ENCODE assay signal across 34 cellular contexts in genomic region chr9:28662675-28663074, GRCh38.
DNase-seq lines count a peak whose midpoint lies in the region; ATAC-seq, FAIRE-seq and TF ChIP-seq lines count a peak whose summit lies in the region.
"Had no signal": no experiment of that assay in that cellular context is flagged by ENCODE, and none has a peak within 500 bp of the region (broad histone marks: within the 10 kb centered on the region; RNA-seq: fewer than 3 reads in every experiment).

No MANE protein-coding gene starts in this region.

- H3F3A ChIP-seq in neural cell (ENCODE audit: insufficient read depth, low read length, poor library complexity, severe bottlenecking) (peaks cover 9% of the 10 kb centered on the region), smooth muscle cell (ENCODE audit: low read depth) (peaks cover 14% of the 10 kb centered on the region), MM.1S (ENCODE audit: insufficient read depth, low read length) (no peaks in the 10 kb centered on the region)

- TF ChIP-seq CTCF in HepG2 (CRISPR knock-in tag; IDR thresholded peaks at IDR 0.05): no peak
- no peak for TF ChIP-seq CTCF in right lobe of liver (IDR thresholded peaks at IDR 0.05)
- no peak for TF ChIP-seq CTCF in A549 (IDR thresholded peaks at IDR 0.05)
- TF ChIP-seq CTCF in neural cell (IDR thresholded peaks at IDR 0.05; ENCODE audit: poor library complexity, severe bottlenecking): no peak
- no peak for TF ChIP-seq CTCF in smooth muscle cell (IDR thresholded peaks at IDR 0.05; ENCODE audit: borderline replicate concordance, insufficient read depth, poor library complexity, severe bottlenecking)
- TF ChIP-seq CTCF in MM.1S (IDR thresholded peaks at IDR 0.05; ENCODE audit: low read length): no peak
- no peak for TF ChIP-seq CTCF in left lung (IDR thresholded peaks at IDR 0.05)

- H3K9ac ChIP-seq in HepG2 (ENCODE audit: insufficient read depth, low read depth, low read length) (no peak overlapping the region), neural cell (ENCODE audit: low read length) (no peak overlapping the region), smooth muscle cell (ENCODE audit: low read depth) (no peak overlapping the region), MM.1S (ENCODE audit: low read length) (no peak overlapping the region)
- H3K9ac ChIP-seq: BLaER1; BLaER1 treated with 17β-estradiol and CSF1 and Interleukin-3, amounts not matched to agents 10 nM and 100 nM had no signal

- in situ Hi-C loops in HepG2 (cut with HindIII; ENCODE audit: extremely low pct_ligation_motif_present, low pct_unique_long_range_greater_than_20kb): no loop called here

- no peak overlapping the region for H3K4me3 ChIP-seq in HepG2 (replicated peaks in 1 of 3; ENCODE audit: insufficient read depth in 1 of 3, low read depth in 2 of 3, low read length in 3 of 3)
- no peak overlapping the region for H3K4me3 ChIP-seq in right lobe of liver
- H3K4me3 ChIP-seq in A549: no peak overlapping the region
- no peak overlapping the region for H3K4me3 ChIP-seq in neural cell (ENCODE audit: low read length)
- H3K4me3 ChIP-seq in smooth muscle cell: no peak overlapping the region
- no peak overlapping the region for H3K4me3 ChIP-seq in MM.1S (ENCODE audit: low read length)
- no peak overlapping the region for H3K4me3 ChIP-seq in left lung
- H3K4me3 ChIP-seq: BLaER1; BLaER1 treated with 17β-estradiol and CSF1 and Interleukin-3, amounts not matched to agents 10 nM and 100 nM had no signal

- no peak overlapping the region for H2AFZ ChIP-seq in HepG2 (ENCODE audit: low read length)
- no peak overlapping the region for H2AFZ ChIP-seq in neural cell (ENCODE audit: low read depth, low read length)
- no peak overlapping the region for H2AFZ ChIP-seq in smooth muscle cell (ENCODE audit: low read depth)
- no peak overlapping the region for H2AFZ ChIP-seq in MM.1S (ENCODE audit: low read length)

- H4K20me1 ChIP-seq in HepG2 (ENCODE audit: insufficient read depth, low read length) (no peaks in the 10 kb centered on the region), neural cell (ENCODE audit: insufficient read depth) (no peaks in the 10 kb centered on the region), smooth muscle cell (ENCODE audit: low read depth) (no peaks in the 10 kb centered on the region), MM.1S (ENCODE audit: insufficient read depth, low read length) (no peaks in the 10 kb centered on the region)
- H4K20me1 ChIP-seq: BLaER1; BLaER1 treated with 17β-estradiol and CSF1 and Interleukin-3, amounts not matched to agents 10 nM and 100 nM had no signal

- WGBS in HepG2 (ENCODE audit: low lambda C conversion rate): 0% methylated on average over 2 of the region's 2 CpGs
- WGBS in right lobe of liver (ENCODE audit: insufficient coverage, low coverage, low lambda C conversion rate, missing lambda C conversion rate): 66% methylated on average over 2 of the region's 2 CpGs
- 63% methylated on average over 2 of the region's 2 CpGs for WGBS in A549 (ENCODE audit: missing lambda C conversion rate)
- WGBS in smooth muscle cell (ENCODE audit: low lambda C conversion rate): 99% methylated on average over 2 of the region's 2 CpGs

- no peak overlapping the region for H3K27ac ChIP-seq in HepG2 (ENCODE audit: extremely low read length, insufficient read depth, low read length)
- no peak overlapping the region for H3K27ac ChIP-seq in right lobe of liver
- H3K27ac ChIP-seq in A549: no peak overlapping the region
- peak overlapping the region; percentile 53 for H3K27ac ChIP-seq in neural cell (ENCODE audit: low read length)
- peak overlapping the region; percentile 40 for H3K27ac ChIP-seq in smooth muscle cell (ENCODE audit: low read depth)
- no peak overlapping the region for H3K27ac ChIP-seq in MM.1S (ENCODE audit: low read length)
- H3K27ac ChIP-seq in left lung: no peak overlapping the region
- H3K27ac ChIP-seq: 22Rv1; BLaER1; BLaER1 treated with 17β-estradiol and CSF1 and Interleukin-3, amounts not matched to agents 10 nM and 100 nM; C4-2B had no signal

- intact Hi-C loops in HepG2 (cut with micrococcal nuclease; ENCODE audit: unreplicated experiment) (no loop called here), right lobe of liver (cut with DNase I) (no loop called here), left lung (cut with DNase I) (no loop called here), posterior vena cava (cut with DNase I) (no loop called here)

- DNase-seq in HepG2 (ENCODE audit: low spot score): no peak
- DNase-seq in right lobe of liver: no peak
- DNase-seq in A549 (ENCODE audit: low read depth in 1 of 2, low spot score in 1 of 2): no peak
- DNase-seq in smooth muscle cell (lab: John Stamatoyannopoulos, UW; ENCODE audit: unreplicated experiment): no peak
- DNase-seq in MM.1S: no peak
- DNase-seq in left lung: no peak
- no peak for DNase-seq in posterior vena cava (ENCODE audit: low spot score)
- DNase-seq: 8988T; ACHN; AML-193; BE2C; C1 segment of cervical spinal cord; Caco-2; Calu3; CD4-positive, alpha-beta memory T cell; CD4-positive, alpha-beta T cell; CD4-positive, CD25-positive, alpha-beta regulatory T cell; CD8-positive, alpha-beta memory T cell; CD8-positive, alpha-beta T cell; COR-L47; DMS 273 treated with DMSO at 0.1 percent for 48 hours; DMS153; DMS53; DMS79; DMS79 treated with DMSO at 0.1 percent for 48 hours; DND-41; EL had no signal

- FAIRE-seq in HepG2 (lab: Jason Lieb, UNC) (no peak), A549 (lab: Jason Lieb, UNC) (no peak)
- FAIRE-seq: A204.1, D721Med had no signal

- H3K27me3 ChIP-seq in HepG2 (ENCODE audit: control insufficient read depth in 1 of 2, insufficient read depth in 2 of 2, low read length in 2 of 2) (no peaks in the 10 kb centered on the region), right lobe of liver (no peaks in the 10 kb centered on the region), neural cell (ENCODE audit: insufficient read depth, low read depth, low read length) (no peaks in the 10 kb centered on the region), smooth muscle cell (ENCODE audit: low read depth) (no peaks in the 10 kb centered on the region), MM.1S (replicated peaks; ENCODE audit: insufficient read depth, low read length) (no peaks in the 10 kb centered on the region), left lung (no peaks in the 10 kb centered on the region)
- H3K27me3 ChIP-seq: BE2C; BLaER1; BLaER1 treated with 17β-estradiol and CSF1 and Interleukin-3, amounts not matched to agents 10 nM and 100 nM had no signal

- CTCF ChIA-PET in HepG2 (lab: Yijun Ruan, JAX; ENCODE audit: low intra/inter-chr PET ratio, low total read pairs): no interaction called here
- CTCF ChIA-PET in A549 (lab: Yijun Ruan, JAX): no interaction called here

- TF ChIP-seq RAD21 in HepG2 (CRISPR knock-in tag; IDR thresholded peaks at IDR 0.05) (no peak), A549 (conservative IDR thresholded peaks at IDR 0.05 in 1 of 2, IDR thresholded peaks at IDR 0.05 in 1 of 2) (no peak), neural cell (conservative IDR thresholded peaks at IDR 0.05) (no peak)

- BruUV-seq in HepG2 (replicated peaks; lab: Mats Ljungman, UMichigan): no TSS peak

- POLR2A ChIA-PET in HepG2 (lab: Yijun Ruan, JAX) (no interaction called here), A549 (lab: Yijun Ruan, JAX) (no interaction called here)

- TF ChIP-seq EP300 in HepG2 (IDR thresholded peaks at IDR 0.05; ENCODE audit: low read depth in 2 of 2, low read length in 2 of 2) (no peak), HepG2 (CRISPR knock-in tag; IDR thresholded peaks at IDR 0.05; ENCODE audit: borderline replicate concordance) (no peak), A549 (IDR thresholded peaks at IDR 0.05) (no peak), neural cell (conservative IDR thresholded peaks at IDR 0.05; ENCODE audit: poor library complexity, severe bottlenecking) (no peak)

- TF ChIP-seq POLR2A in HepG2 (IDR thresholded peaks at IDR 0.05; ENCODE audit: insufficient read depth in 1 of 2, low read depth in 2 of 2, low read length in 2 of 2): no peak
- no peak for TF ChIP-seq POLR2A in right lobe of liver (IDR thresholded peaks at IDR 0.05)
- no peak for TF ChIP-seq POLR2A in A549 (IDR thresholded peaks at IDR 0.05; ENCODE audit: low read length)

- no peaks in the 10 kb centered on the region for H3K9me3 ChIP-seq in HepG2 (ENCODE audit: low read length)
- no peaks in the 10 kb centered on the region for H3K9me3 ChIP-seq in right lobe of liver
- H3K9me3 ChIP-seq in A549: no peaks in the 10 kb centered on the region
- H3K9me3 ChIP-seq in neural cell (ENCODE audit: low read length): no peaks in the 10 kb centered on the region
- no peaks in the 10 kb centered on the region for H3K9me3 ChIP-seq in smooth muscle cell (replicated peaks; ENCODE audit: low read depth)
- no peaks in the 10 kb centered on the region for H3K9me3 ChIP-seq in MM.1S (replicated peaks; ENCODE audit: insufficient read depth, low read length)
- no peaks in the 10 kb centered on the region for H3K9me3 ChIP-seq in left lung
- H3K9me3 ChIP-seq: BE2C; BLaER1; BLaER1 treated with 17β-estradiol and CSF1 and Interleukin-3, amounts not matched to agents 10 nM and 100 nM; Caco-2 had no signal

- no peak overlapping the region for H3K4me2 ChIP-seq in HepG2 (ENCODE audit: low read depth, low read length)
- no peak overlapping the region for H3K4me2 ChIP-seq in A549
- no peak overlapping the region for H3K4me2 ChIP-seq in neural cell (ENCODE audit: low read length)
- no peak overlapping the region for H3K4me2 ChIP-seq in smooth muscle cell
- no peak overlapping the region for H3K4me2 ChIP-seq in MM.1S (ENCODE audit: low read depth, low read length)
- H3K4me2 ChIP-seq: BLaER1; BLaER1 treated with 17β-estradiol and CSF1 and Interleukin-3, amounts not matched to agents 10 nM and 100 nM had no signal

- H3K36me3 ChIP-seq in HepG2 (replicated peaks in 1 of 2; ENCODE audit: control insufficient read depth in 1 of 2, insufficient read depth in 2 of 2, low read length in 2 of 2) (no peaks in the 10 kb centered on the region), right lobe of liver (no peaks in the 10 kb centered on the region), neural cell (ENCODE audit: insufficient read depth, low read length) (no peaks in the 10 kb centered on the region), smooth muscle cell (ENCODE audit: low read depth) (no peaks in the 10 kb centered on the region), MM.1S (replicated peaks; ENCODE audit: insufficient read depth, low read length) (no peaks in the 10 kb centered on the region), left lung (no peaks in the 10 kb centered on the region)
- H3K36me3 ChIP-seq: BE2C; BLaER1; BLaER1 treated with 17β-estradiol and CSF1 and Interleukin-3, amounts not matched to agents 10 nM and 100 nM had no signal

- ATAC-seq in HepG2 (no peak), right lobe of liver (no peak), A549 (no peak), left lung (no peak)
- ATAC-seq: CD8-positive, alpha-beta T cell had no signal

- H3K79me2 ChIP-seq in HepG2 (ENCODE audit: insufficient read depth, low read length) (no peaks in the 10 kb centered on the region), neural cell (replicated peaks; ENCODE audit: insufficient read depth, low read length) (no peaks in the 10 kb centered on the region), smooth muscle cell (ENCODE audit: low read depth) (no peaks in the 10 kb centered on the region), MM.1S (ENCODE audit: low read length) (no peaks in the 10 kb centered on the region)

- no peaks in the 10 kb centered on the region for H3K4me1 ChIP-seq in HepG2 (ENCODE audit: insufficient read depth, low read length)
- no peaks in the 10 kb centered on the region for H3K4me1 ChIP-seq in right lobe of liver
- no peaks in the 10 kb centered on the region for H3K4me1 ChIP-seq in A549
- peaks cover 16% of the 10 kb centered on the region for H3K4me1 ChIP-seq in smooth muscle cell (ENCODE audit: low read depth)
- no peaks in the 10 kb centered on the region for H3K4me1 ChIP-seq in MM.1S (ENCODE audit: low read length)
- H3K4me1 ChIP-seq in left lung: no peaks in the 10 kb centered on the region
- H3K4me1 ChIP-seq: BE2C, BLaER1, Caco-2 had no signal

- H3K9me2 ChIP-seq in neural cell (ENCODE audit: insufficient read depth, low read length) (no peaks in the 10 kb centered on the region), MM.1S (replicated peaks; ENCODE audit: insufficient read depth, low read length) (no peaks in the 10 kb centered on the region)

Comparison
In these comparisons a context has a peak if more than half of its experiments do, and no peak if none do; other contexts are left out.
1. H3K27ac ChIP-seq: peak in neural cell (single experiment) and smooth muscle cell (single experiment); none in HepG2 (single experiment), right lobe of liver (0 of 3), A549 (0 of 2), MM.1S (single experiment) and left lung (0 of 2).